ENCODE assay signal across 25 cellular contexts in genomic region chr9:13901176-13901575, GRCh38.
"Had no signal": no experiment of that assay in that cellular context is flagged by ENCODE, and none has a peak within 500 bp of the region (broad histone marks: within the 10 kb centered on the region; RNA-seq: fewer than 3 reads in every experiment).

No MANE protein-coding gene starts in this region.

- H3K27me3 Mint-ChIP-seq: activated CD8-positive, alpha-beta T cell treated with anti-CD3 and anti-CD28 coated beads for 36 hours; activated T-helper 17 cell treated with anti-CD3 and anti-CD28 coated beads, Interleukin-2, amount 50 U/mL, for 72 hours; natural killer cell treated with Interleukin-12 subunit alpha and Interleukin-12 subunit beta and Interleukin-15 and Interleukin-18, amount 100 ng/mL, for 72 hours; T-helper 17 cell had no signal

- DNase-seq: activated CD4-positive, alpha-beta T cell treated with anti-CD3 and anti-CD28 coated beads for 1 hour; activated CD4-positive, alpha-beta T cell treated with anti-CD3 and anti-CD28 coated beads, Interleukin-2, amount 50 U/mL, for 1 hour; activated CD8-positive, alpha-beta T cell treated with anti-CD3 and anti-CD28 coated beads for 36 hours; activated gamma-delta T cell treated with Interleukin-2 at 50 U/mL for 16 hours; activated naive CD4-positive, alpha-beta T cell treated with anti-CD3 and anti-CD28 coated beads, Interleukin-2, amount 50 U/mL, for 16 hours; activated T-cell treated with anti-CD3 and anti-CD28 coated beads, Interleukin-2, amount 50 U/mL, for 4 hours; amygdala; central memory CD4-positive, alpha-beta T cell; esophagus squamous epithelium; hypothalamus; immature natural killer cell; lower lobe of right lung; mesendoderm; mucosa of descending colon; ovary; stimulated activated CD4-positive, alpha-beta T cell treated with anti-CD3 and anti-CD28 coated beads, Interleukin-15, amount 100 ng/mL, for 24 hours; stimulated activated CD4-positive, alpha-beta T cell treated with anti-CD3 and anti-CD28 coated beads, Interleukin-2, amount 100 ng/mL, for 24 hours; stimulated activated naive CD4-positive, alpha-beta T cell; T-helper 17 cell; T1000; testis had no signal

- H3K27me3 ChIP-seq: gastroesophageal sphincter, ovary, right atrium auricular region, testis had no signal

- H3K36me3 ChIP-seq: esophagus squamous epithelium, gastroesophageal sphincter, lower lobe of right lung, ovary, right atrium auricular region had no signal

- H3K9me3 Mint-ChIP-seq: activated T-helper 17 cell treated with anti-CD3 and anti-CD28 coated beads, Interleukin-2, amount 50 U/mL, for 72 hours had no signal

- H3K4me3 Mint-ChIP-seq: activated CD8-positive, alpha-beta T cell treated with anti-CD3 and anti-CD28 coated beads for 36 hours; activated T-cell treated with anti-CD3 and anti-CD28 coated beads, Interleukin-2, amount 50 U/mL, for 4 hours; activated T-helper 17 cell treated with anti-CD3 and anti-CD28 coated beads, Interleukin-2, amount 50 U/mL, for 72 hours; immature natural killer cell; natural killer cell treated with Interleukin-12 subunit alpha and Interleukin-12 subunit beta and Interleukin-15 and Interleukin-18, amount 100 ng/mL, for 72 hours; T-helper 17 cell had no signal

- H3K4me1 Mint-ChIP-seq: activated T-helper 17 cell treated with anti-CD3 and anti-CD28 coated beads, Interleukin-2, amount 50 U/mL, for 72 hours; immature natural killer cell; T-helper 17 cell had no signal

- H3K27ac Mint-ChIP-seq: activated CD8-positive, alpha-beta T cell treated with anti-CD3 and anti-CD28 coated beads for 36 hours; activated T-helper 17 cell treated with anti-CD3 and anti-CD28 coated beads, Interleukin-2, amount 50 U/mL, for 72 hours; immature natural killer cell; natural killer cell treated with Interleukin-12 subunit alpha and Interleukin-12 subunit beta and Interleukin-15 and Interleukin-18, amount 100 ng/mL, for 72 hours; T-helper 17 cell had no signal

- H3K36me3 Mint-ChIP-seq: immature natural killer cell; natural killer cell treated with Interleukin-12 subunit alpha and Interleukin-12 subunit beta and Interleukin-15 and Interleukin-18, amount 100 ng/mL, for 72 hours had no signal

- H3K9me3 ChIP-seq: gastroesophageal sphincter, mucosa of descending colon, ovary, right atrium auricular region, testis had no signal

- H3K27ac ChIP-seq: ovary, testis had no signal

- H3K4me3 ChIP-seq: esophagus squamous epithelium, gastroesophageal sphincter, lower lobe of right lung, mucosa of descending colon, ovary, right atrium auricular region, testis had no signal

- ATAC-seq: activated CD8-positive, alpha-beta T cell treated with anti-CD3 and anti-CD28 coated beads for 36 hours; activated T-cell treated with anti-CD3 and anti-CD28 coated beads, Interleukin-2, amount 50 U/mL, for 4 hours; activated T-helper 17 cell treated with anti-CD3 and anti-CD28 coated beads, Interleukin-2, amount 50 U/mL, for 72 hours; gastroesophageal sphincter; lower lobe of right lung; mucosa of descending colon; natural killer cell treated with Interleukin-12 subunit alpha and Interleukin-12 subunit beta and Interleukin-15 and Interleukin-18, amount 100 ng/mL, for 72 hours; T-helper 17 cell had no signal

- H3K4me1 ChIP-seq: lower lobe of right lung had no signal
